ENCODE assay signal across 9 cellular contexts in the genomic region with DNA sequence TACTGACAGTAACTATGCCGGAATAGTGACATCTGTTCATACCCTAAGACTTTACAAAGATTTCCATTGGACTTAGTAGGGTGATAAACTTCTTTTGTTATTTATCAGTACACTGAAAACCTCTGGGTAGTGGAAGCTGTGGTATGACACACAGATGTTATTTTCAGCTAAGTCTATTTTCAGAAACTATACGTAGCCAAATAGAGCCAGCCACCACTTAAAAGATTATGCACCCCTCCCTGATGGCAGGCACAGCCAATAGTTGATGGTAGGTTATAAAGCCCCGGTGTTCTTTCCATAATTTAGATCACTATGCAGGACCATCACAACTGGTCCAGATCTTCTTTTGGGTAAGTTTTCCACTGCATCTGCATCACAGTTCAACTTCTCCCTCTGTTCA.
"Had no signal": no experiment of that assay in that cellular context is flagged by ENCODE, and none has a peak within 500 bp of the region (broad histone marks: within the 10 kb centered on the region; RNA-seq: fewer than 3 reads in every experiment).

No MANE protein-coding gene starts in this region.

- H3K4me1 Mint-ChIP-seq: GM23338, H9 had no signal

- H3K9me3 Mint-ChIP-seq: GM23338, H9, HFFc6 had no signal

- H3K36me3 ChIP-seq: HAP-1 had no signal

- DNase-seq: GM23248, GOT3, H7, H9, HCEC 1CT, HFFc6 had no signal

- H3K27ac ChIP-seq: GM23248 had no signal

- H3K4me2 ChIP-seq: GM23338 had no signal

- H2AFZ ChIP-seq: GM23248, GM23338 had no signal

- H3K9me3 ChIP-seq: HAP-1 had no signal

- H3K27ac Mint-ChIP-seq: GM23338, H9, HFFc6 had no signal

- ATAC-seq: GM23338, HCT116 had no signal

- H3K9ac ChIP-seq: GM23248 had no signal

- H3K4me3 Mint-ChIP-seq: GM23338, H9, HFFc6 had no signal

- H3K4me1 ChIP-seq: HAP-1 had no signal

- H3K4me3 ChIP-seq: GM23248, GM23338, HAP-1 had no signal
